1 cellular context compared by ENCODE assay signal in genomic region chr20:44720617-44720993, GRCh38.
TF ChIP-seq lines count a peak whose summit lies in the region.

No MANE protein-coding gene starts in this region.

TF ChIP-seq in HepG2, 621 proteins besides CTCF, POLR2A, EP300 and RAD21 (continued from another document):
- TF ChIP-seq ZBTB44 (CRISPR knock-in tag; IDR thresholded peaks at IDR 0.05) (no peak), ZNF782 (CRISPR knock-in tag; IDR thresholded peaks at IDR 0.05; ENCODE audit: borderline replicate concordance) (no peak), PHF8 (CRISPR knock-in tag; IDR thresholded peaks at IDR 0.05) (no peak), TBL1XR1 (IDR thresholded peaks at IDR 0.05; ENCODE audit: borderline replicate concordance, low read length, partially characterized antibody) (no peak), ZNF326 (CRISPR knock-in tag; IDR thresholded peaks at IDR 0.05; ENCODE audit: borderline replicate concordance) (no peak), JDP2 (CRISPR knock-in tag; IDR thresholded peaks at IDR 0.05; ENCODE audit: borderline replicate concordance) (no peak), SMAD3 (CRISPR knock-in tag; IDR thresholded peaks at IDR 0.05) (no peak), HOXD1 (CRISPR knock-in tag; IDR thresholded peaks at IDR 0.05) (no peak), FOXC1 (CRISPR knock-in tag; IDR thresholded peaks at IDR 0.05; ENCODE audit: borderline replicate concordance) (no peak), ZMAT3 (CRISPR knock-in tag; conservative IDR thresholded peaks at IDR 0.05) (no peak), ZNF550 (CRISPR knock-in tag; IDR thresholded peaks at IDR 0.05; ENCODE audit: borderline replicate concordance) (no peak), ZNF674 (CRISPR knock-in tag; IDR thresholded peaks at IDR 0.05; ENCODE audit: low read depth) (no peak), ZNF350 (CRISPR knock-in tag; IDR thresholded peaks at IDR 0.05; ENCODE audit: borderline replicate concordance, low read depth) (no peak)
